31 cellular contexts compared by ENCODE assay signal in genomic region chr2:179545024-179545423, GRCh38.
"Had no signal": no experiment of that assay in that cellular context is flagged by ENCODE, and none has a peak within 500 bp of the region (broad histone marks: within the 10 kb centered on the region; RNA-seq: fewer than 3 reads in every experiment).

No MANE protein-coding gene starts in this region.

- DNase-seq: activated CD4-positive, alpha-beta memory T cell treated with anti-CD3 and anti-CD28 coated beads, Interleukin-2, amount 10 ng/mL, durations not matched to agents 7 days and 5 days; activated CD4-positive, alpha-beta T cell treated with anti-CD3 and anti-CD28 coated beads for 1 hour; activated CD4-positive, alpha-beta T cell treated with anti-CD3 and anti-CD28 coated beads for 4 hours; activated CD4-positive, alpha-beta T cell treated with anti-CD3 and anti-CD28 coated beads, Interleukin-2, amount 10 ng/mL, durations not matched to agents 7 days and 5 days; activated CD4-positive, alpha-beta T cell treated with anti-CD3 and anti-CD28 coated beads, Interleukin-2, amount 50 U/mL, for 4 hours; activated effector memory CD4-positive, alpha-beta T cell treated with anti-CD3 and anti-CD28 coated beads, Interleukin-2, amount 50 U/mL, for 16 hours; activated naive CD4-positive, alpha-beta T cell treated with anti-CD3 and anti-CD28 coated beads for 36 hours; activated naive CD8-positive, alpha-beta T cell treated with anti-CD3 and anti-CD28 coated beads for 36 hours; activated naive CD8-positive, alpha-beta T cell treated with anti-CD3 and anti-CD28 coated beads, Interleukin-2, amount 50 U/mL, for 24 hours; activated T-cell treated with anti-CD3 and anti-CD28 coated beads, Interleukin-2, amount 50 U/mL, for 4 hours; adrenal gland; amygdala; aorta; body of pancreas; central memory CD4-positive, alpha-beta T cell; cerebellar nuclear complex; dorsolateral prefrontal cortex; effector memory CD4-positive, alpha-beta T cell; endodermal cell; foreskin fibroblast; head of caudate nucleus; T-helper 2 cell had no signal

- H3K27ac ChIP-seq: adrenal gland, body of pancreas, cardiac muscle cell, coronary artery, dorsolateral prefrontal cortex had no signal

- H3K36me3 Mint-ChIP-seq: activated naive CD4-positive, alpha-beta T cell treated with anti-CD3 and anti-CD28 coated beads, Interleukin-2, amount 50 U/mL, for 24 hours; activated naive CD8-positive, alpha-beta T cell treated with anti-CD3 and anti-CD28 coated beads for 36 hours; WTC11 had no signal

- H3K27me3 ChIP-seq: adrenal gland, body of pancreas, cardiac muscle cell, dorsolateral prefrontal cortex had no signal

- H3K27ac Mint-ChIP-seq: activated CD4-positive, alpha-beta memory T cell treated with anti-CD3 and anti-CD28 coated beads, Interleukin-2, amount 10 ng/mL, durations not matched to agents 7 days and 5 days; activated CD4-positive, alpha-beta T cell treated with anti-CD3 and anti-CD28 coated beads, Interleukin-2, amount 10 ng/mL, durations not matched to agents 7 days and 5 days; activated naive CD4-positive, alpha-beta T cell treated with anti-CD3 and anti-CD28 coated beads for 36 hours; activated naive CD4-positive, alpha-beta T cell treated with anti-CD3 and anti-CD28 coated beads, Interleukin-2, amount 50 U/mL, for 24 hours; activated naive CD8-positive, alpha-beta T cell treated with anti-CD3 and anti-CD28 coated beads for 36 hours; activated naive CD8-positive, alpha-beta T cell treated with anti-CD3 and anti-CD28 coated beads, Interleukin-2, amount 50 U/mL, for 24 hours; activated T-helper 1 cell treated with anti-CD3 and anti-CD28 coated beads, Interleukin-12 subunit alpha, Interleukin-12 subunit beta, Interleukin-2, Interleukin-4 antibody, amounts not matched to agents 30 ng/mL and 10 ng/mL and 1 ng/mL, durations not matched to agents 14 hours and 24 hours and 36 hours; activated T-helper 2 cell treated with anti-CD3 and anti-CD28 coated beads, Interferon-gamma antibody, Interleukin-2, Interleukin-4, amounts not matched to agents 10 μg/mL and 5 μg/mL and 100 μg/mL, durations not matched to agents 14 hours and 24 hours and 36 hours; dendritic cell treated with granulocyte-macrophage colony-stimulating factor and Interleukin-4, amounts not matched to agents 40 ng/mL and 50 ng/mL, for 4 days; endodermal cell; WTC11 had no signal

- H3K4me3 ChIP-seq: adrenal gland, body of pancreas, cardiac muscle cell, coronary artery, dorsolateral prefrontal cortex had no signal

- H3K4me1 Mint-ChIP-seq: activated CD4-positive, alpha-beta memory T cell treated with anti-CD3 and anti-CD28 coated beads, Interleukin-2, amount 10 ng/mL, durations not matched to agents 7 days and 5 days; activated CD4-positive, alpha-beta T cell treated with anti-CD3 and anti-CD28 coated beads, Interleukin-2, amount 10 ng/mL, durations not matched to agents 7 days and 5 days; activated naive CD4-positive, alpha-beta T cell treated with anti-CD3 and anti-CD28 coated beads, Interleukin-2, amount 50 U/mL, for 24 hours; activated naive CD8-positive, alpha-beta T cell treated with anti-CD3 and anti-CD28 coated beads for 36 hours; activated naive CD8-positive, alpha-beta T cell treated with anti-CD3 and anti-CD28 coated beads, Interleukin-2, amount 50 U/mL, for 24 hours had no signal

- H3K9me3 ChIP-seq: adrenal gland, body of pancreas had no signal

- H3K4me3 Mint-ChIP-seq: activated CD4-positive, alpha-beta memory T cell treated with anti-CD3 and anti-CD28 coated beads, Interleukin-2, amount 10 ng/mL, durations not matched to agents 7 days and 5 days; activated CD4-positive, alpha-beta T cell treated with anti-CD3 and anti-CD28 coated beads, Interleukin-2, amount 10 ng/mL, durations not matched to agents 7 days and 5 days; activated naive CD4-positive, alpha-beta T cell treated with anti-CD3 and anti-CD28 coated beads for 36 hours; activated naive CD4-positive, alpha-beta T cell treated with anti-CD3 and anti-CD28 coated beads, Interleukin-2, amount 50 U/mL, for 24 hours; activated naive CD8-positive, alpha-beta T cell treated with anti-CD3 and anti-CD28 coated beads for 36 hours; activated naive CD8-positive, alpha-beta T cell treated with anti-CD3 and anti-CD28 coated beads, Interleukin-2, amount 50 U/mL, for 24 hours; activated T-cell treated with anti-CD3 and anti-CD28 coated beads, Interleukin-2, amount 50 U/mL, for 4 hours; activated T-helper 1 cell treated with anti-CD3 and anti-CD28 coated beads, Interleukin-12 subunit alpha, Interleukin-12 subunit beta, Interleukin-2, Interleukin-4 antibody, amounts not matched to agents 30 ng/mL and 10 ng/mL and 1 ng/mL, durations not matched to agents 14 hours and 24 hours and 36 hours; dendritic cell treated with granulocyte-macrophage colony-stimulating factor and Interleukin-4, amounts not matched to agents 40 ng/mL and 50 ng/mL, for 4 days; endodermal cell; WTC11 had no signal

- FAIRE-seq: frontal cortex had no signal

- H3K27me3 Mint-ChIP-seq: activated CD4-positive, alpha-beta memory T cell treated with anti-CD3 and anti-CD28 coated beads, Interleukin-2, amount 10 ng/mL, durations not matched to agents 7 days and 5 days; activated CD4-positive, alpha-beta T cell treated with anti-CD3 and anti-CD28 coated beads, Interleukin-2, amount 10 ng/mL, durations not matched to agents 7 days and 5 days; activated naive CD4-positive, alpha-beta T cell treated with anti-CD3 and anti-CD28 coated beads, Interleukin-2, amount 50 U/mL, for 24 hours; activated naive CD8-positive, alpha-beta T cell treated with anti-CD3 and anti-CD28 coated beads, Interleukin-2, amount 50 U/mL, for 24 hours; dendritic cell treated with granulocyte-macrophage colony-stimulating factor and Interleukin-4, amounts not matched to agents 40 ng/mL and 50 ng/mL, for 4 days had no signal

- ATAC-seq: activated naive CD8-positive, alpha-beta T cell treated with anti-CD3 and anti-CD28 coated beads, Interleukin-2, amount 50 U/mL, for 24 hours; activated T-cell treated with anti-CD3 and anti-CD28 coated beads, Interleukin-2, amount 50 U/mL, for 4 hours; body of pancreas; esophagus mucosa; WTC11 had no signal

- H3K36me3 ChIP-seq: adrenal gland, cardiac muscle cell had no signal

- H3K9me3 Mint-ChIP-seq: activated CD4-positive, alpha-beta memory T cell treated with anti-CD3 and anti-CD28 coated beads, Interleukin-2, amount 10 ng/mL, durations not matched to agents 7 days and 5 days; activated CD4-positive, alpha-beta T cell treated with anti-CD3 and anti-CD28 coated beads, Interleukin-2, amount 10 ng/mL, durations not matched to agents 7 days and 5 days; activated naive CD4-positive, alpha-beta T cell treated with anti-CD3 and anti-CD28 coated beads for 36 hours; activated naive CD4-positive, alpha-beta T cell treated with anti-CD3 and anti-CD28 coated beads, Interleukin-2, amount 50 U/mL, for 24 hours; activated naive CD8-positive, alpha-beta T cell treated with anti-CD3 and anti-CD28 coated beads for 36 hours; activated naive CD8-positive, alpha-beta T cell treated with anti-CD3 and anti-CD28 coated beads, Interleukin-2, amount 50 U/mL, for 24 hours; activated T-helper 1 cell treated with anti-CD3 and anti-CD28 coated beads, Interleukin-12 subunit alpha, Interleukin-12 subunit beta, Interleukin-2, Interleukin-4 antibody, amounts not matched to agents 30 ng/mL and 10 ng/mL and 1 ng/mL, durations not matched to agents 14 hours and 24 hours and 36 hours; activated T-helper 2 cell treated with anti-CD3 and anti-CD28 coated beads, Interferon-gamma antibody, Interleukin-2, Interleukin-4, amounts not matched to agents 10 μg/mL and 5 μg/mL and 100 μg/mL, durations not matched to agents 14 hours and 24 hours and 36 hours; dendritic cell treated with granulocyte-macrophage colony-stimulating factor and Interleukin-4, amounts not matched to agents 40 ng/mL and 50 ng/mL, for 4 days; WTC11 had no signal
